Comparison of ENCODE assay signal across 23 cellular contexts in genomic region chr9:100443781-100444768, GRCh38. TPM values are rescaled to one million over a fixed set of nuclear protein-coding genes. Genes with fewer than 3 reads are reported as not detected.
A peak's percentile ranks its signal among the peaks of the same experiment; 100 is the strongest.
DNase-seq lines count a peak whose midpoint lies in the region; ATAC-seq and TF ChIP-seq lines count a peak whose summit lies in the region.
"Had no signal": no experiment of that assay in that cellular context is flagged by ENCODE, and none has a peak within 500 bp of the region (broad histone marks: within the 10 kb centered on the region; RNA-seq: fewer than 3 reads in every experiment).

No MANE protein-coding gene starts in this region.

- H3K27me3 ChIP-seq in adipocyte (replicated peaks; ENCODE audit: control insufficient read depth, insufficient read depth, low read length) (no peaks in the 10 kb centered on the region), smooth muscle cell (ENCODE audit: low read depth) (no peaks in the 10 kb centered on the region)
- H3K27me3 ChIP-seq: left lung, upper lobe of left lung had no signal

- H3K36me3 Mint-ChIP-seq in activated naive CD4-positive, alpha-beta T cell treated with anti-CD3 and anti-CD28 coated beads, Interleukin-2, amount 50 U/mL, for 24 hours = peaks cover 6% of the 10 kb centered on the region

- no peaks in the 10 kb centered on the region for H3K27me3 Mint-ChIP-seq in activated naive CD4-positive, alpha-beta T cell treated with anti-CD3 and anti-CD28 coated beads, Interleukin-2, amount 50 U/mL, for 24 hours
- H3K27me3 Mint-ChIP-seq: progenitor cell of endocrine pancreas had no signal

- no peak for DNase-seq in activated naive CD4-positive, alpha-beta T cell treated with Interleukin-2 at 50 U/mL for 16 hours
- peak; percentile 42 for DNase-seq in adipocyte (ENCODE audit: low read depth)
- peak; percentile 89 for DNase-seq in fibroblast of villous mesenchyme (ENCODE audit: low read depth)
- no peak for DNase-seq in smooth muscle cell (lab: John Stamatoyannopoulos, UW; ENCODE audit: unreplicated experiment)
- no peak for DNase-seq in SK-N-DZ (ENCODE audit: low spot score)
- DNase-seq: 8988T; cortex of kidney; Kasumi-1; left lung; NCI-H1930; NCI-H446 treated with DMSO at 0.1 percent for 48 hours; stimulated activated CD4-positive, alpha-beta T cell treated with anti-CD3 and anti-CD28 coated beads, Interleukin-12 subunit alpha, Interleukin-12 subunit beta, amount 100 ng/mL, for 4 hours; stimulated activated naive CD4-positive, alpha-beta T cell treated with Interleukin-2 at 50 U/mL for 16 hours; T-helper 2 cell; upper lobe of left lung had no signal

- H3K4me3 ChIP-seq in adipocyte (ENCODE audit: low read length) (no peak overlapping the region), fibroblast of villous mesenchyme (ENCODE audit: low read depth, low read length) (no peak overlapping the region), smooth muscle cell (no peak overlapping the region)
- H3K4me3 ChIP-seq: left lung, upper lobe of left lung had no signal

- peak overlapping the region; percentile 15 for H3K27ac Mint-ChIP-seq in activated naive CD4-positive, alpha-beta T cell treated with anti-CD3 and anti-CD28 coated beads, Interleukin-2, amount 50 U/mL, for 24 hours
- H3K27ac Mint-ChIP-seq: progenitor cell of endocrine pancreas had no signal

- H3K9me3 Mint-ChIP-seq in activated naive CD4-positive, alpha-beta T cell treated with anti-CD3 and anti-CD28 coated beads, Interleukin-2, amount 50 U/mL, for 24 hours = no peaks in the 10 kb centered on the region
- H3K9me3 Mint-ChIP-seq: CD14-positive monocyte had no signal

- no peak for TF ChIP-seq CTCF in fibroblast of villous mesenchyme (IDR thresholded peaks at IDR 0.05; ENCODE audit: insufficient read depth, low read depth, low read length)
- TF ChIP-seq CTCF in smooth muscle cell (IDR thresholded peaks at IDR 0.05; ENCODE audit: borderline replicate concordance, insufficient read depth, poor library complexity, severe bottlenecking) = no peak

- peaks cover 97% of the 10 kb centered on the region for H4K20me1 ChIP-seq in smooth muscle cell (ENCODE audit: low read depth)

- peaks cover 4% of the 10 kb centered on the region for H3K4me1 Mint-ChIP-seq in activated naive CD4-positive, alpha-beta T cell treated with anti-CD3 and anti-CD28 coated beads, Interleukin-2, amount 50 U/mL, for 24 hours

- no peak for ATAC-seq in HG02678 (IDR thresholded peaks at IDR 0.05; ENCODE audit: unreplicated experiment)
- ATAC-seq in HG03460 (IDR thresholded peaks at IDR 0.05; ENCODE audit: unreplicated experiment) = no peak
- ATAC-seq: activated CD4-positive, CD25-positive, alpha-beta regulatory T cell treated with anti-CD3 and anti-CD28 coated beads, Interleukin-2, amount 50 U/mL, for 24 hours; left lung; Right ventricle myocardium inferior had no signal

- no peaks in the 10 kb centered on the region for H3F3A ChIP-seq in smooth muscle cell (ENCODE audit: low read depth)

- WGBS in smooth muscle cell (ENCODE audit: low lambda C conversion rate) = 53% methylated on average over 4 of the region's 4 CpGs

- H3K36me3 ChIP-seq in adipocyte (ENCODE audit: control insufficient read depth, insufficient read depth, low read length, severe bottlenecking) (peaks cover 17% of the 10 kb centered on the region), smooth muscle cell (ENCODE audit: low read depth) (peaks cover 7% of the 10 kb centered on the region)

- no peak overlapping the region for H2AFZ ChIP-seq in smooth muscle cell (ENCODE audit: low read depth)

- peak overlapping the region; percentile 51 for H3K27ac ChIP-seq in smooth muscle cell (ENCODE audit: low read depth)
- H3K27ac ChIP-seq: epithelial cell of prostate, left lung, upper lobe of left lung had no signal

- H3K79me2 ChIP-seq in smooth muscle cell (ENCODE audit: low read depth) = peaks cover 84% of the 10 kb centered on the region

- H3K4me1 ChIP-seq in adipocyte (ENCODE audit: control insufficient read depth, insufficient read depth, low read length) (peaks cover 24% of the 10 kb centered on the region), smooth muscle cell (ENCODE audit: low read depth) (peaks cover 4% of the 10 kb centered on the region)

- H3K9me3 ChIP-seq in adipocyte (ENCODE audit: control insufficient read depth, low read length) (no peaks in the 10 kb centered on the region), smooth muscle cell (replicated peaks; ENCODE audit: low read depth) (no peaks in the 10 kb centered on the region)
- H3K9me3 ChIP-seq: left lung, upper lobe of left lung had no signal

- H3K4me3 Mint-ChIP-seq in activated naive CD4-positive, alpha-beta T cell treated with anti-CD3 and anti-CD28 coated beads, Interleukin-2, amount 50 U/mL, for 24 hours = no peak overlapping the region
- H3K4me3 Mint-ChIP-seq: CD14-positive monocyte had no signal

- no peak overlapping the region for H3K4me2 ChIP-seq in smooth muscle cell

- H3K9ac ChIP-seq in adipocyte (ENCODE audit: low read length) (no peak overlapping the region), smooth muscle cell (ENCODE audit: low read depth) (no peak overlapping the region)

RNA-seq across cellular contexts. Expression of gene MSANTD3, which starts 17.1 kb away (rescaled TPM):
- total RNA-seq in fibroblast of villous mesenchyme = 71.5 and 82.9 TPM in 2 replicates
- total RNA-seq in smooth muscle cell = 48.0 and 49.1 TPM in 2 replicates
- polyA plus RNA-seq in smooth muscle cell = 40.4 and 52.9 TPM in 2 replicates
- 41.0 and 41.8 TPM in 2 replicates for polyA plus RNA-seq in SK-N-DZ (2014; cell fraction: cytosol; rRNA removed)
- 21.2 and 23.6 TPM in 2 replicates for polyA plus RNA-seq in SK-N-DZ (2014; cell fraction: nucleus; rRNA removed)

RNA-seq across cellular contexts. Expression of gene TMEFF1, which starts 28.9 kb away (rescaled TPM):
- total RNA-seq in fibroblast of villous mesenchyme (0.43 and 0.97 TPM in 2 replicates), smooth muscle cell (1.7 TPM in 1 of 2 replicates, not detected in the other)
- polyA plus RNA-seq in smooth muscle cell = 1.8 and 2.1 TPM in 2 replicates
- 145 and 154 TPM in 2 replicates for polyA plus RNA-seq in SK-N-DZ (2014; cell fraction: cytosol; rRNA removed)
- 71.9 and 82.4 TPM in 2 replicates for polyA plus RNA-seq in SK-N-DZ (2014; cell fraction: nucleus; rRNA removed)
- polyA plus RNA-seq: CD14-positive monocyte had no signal

Comparison
In these comparisons a context has a peak if more than half of its experiments do, and no peak if none do; other contexts are left out.
1. DNase-seq: peak in adipocyte (single experiment) and fibroblast of villous mesenchyme (single experiment); none in activated naive CD4-positive, alpha-beta T cell treated with Interleukin-2 at 50 U/mL for 16 hours (single experiment), smooth muscle cell (single experiment) and SK-N-DZ (single experiment).